Comparison of ENCODE assay signal across 1 cellular context in the genomic region with DNA sequence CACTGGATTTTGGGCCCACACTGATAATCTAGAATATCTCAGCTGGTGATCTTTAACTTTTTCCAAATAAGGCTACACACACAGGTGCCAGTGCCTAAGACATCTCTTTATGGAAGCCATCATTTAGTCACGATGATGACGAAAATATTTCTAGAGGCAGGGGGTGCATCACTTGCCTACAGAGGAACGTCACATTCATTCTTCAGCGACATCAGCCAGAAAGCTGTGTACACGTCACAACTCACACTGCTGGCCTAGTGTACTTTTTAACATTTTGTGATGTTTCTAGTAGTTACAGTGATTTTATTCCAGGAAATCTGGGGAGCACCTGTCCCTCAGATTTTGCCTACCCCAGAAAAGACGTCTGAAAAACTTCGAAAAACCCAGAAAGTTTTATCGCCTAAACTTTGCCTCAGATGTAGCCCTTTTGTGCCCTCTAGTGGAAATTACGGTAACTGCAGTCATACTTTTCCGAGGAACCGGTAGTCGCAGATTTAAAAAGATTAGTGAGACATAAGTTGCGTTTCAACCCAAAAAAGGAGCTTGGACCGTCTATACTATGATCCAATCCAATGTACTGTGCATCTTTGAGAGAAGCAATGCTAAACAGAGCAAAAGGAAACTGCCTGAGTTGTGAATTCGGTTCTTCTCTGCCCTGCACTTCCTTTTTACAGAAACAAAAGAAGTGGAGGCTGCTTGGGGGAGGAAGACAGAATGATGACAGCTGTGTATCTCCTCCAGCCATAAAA.
TF ChIP-seq lines count a peak whose summit lies in the region.

No MANE protein-coding gene starts in this region.

TF ChIP-seq in GM23338, 12 proteins besides CTCF, POLR2A, EP300 and RAD21 (continued from another document):
- TF ChIP-seq, protein P1, sequence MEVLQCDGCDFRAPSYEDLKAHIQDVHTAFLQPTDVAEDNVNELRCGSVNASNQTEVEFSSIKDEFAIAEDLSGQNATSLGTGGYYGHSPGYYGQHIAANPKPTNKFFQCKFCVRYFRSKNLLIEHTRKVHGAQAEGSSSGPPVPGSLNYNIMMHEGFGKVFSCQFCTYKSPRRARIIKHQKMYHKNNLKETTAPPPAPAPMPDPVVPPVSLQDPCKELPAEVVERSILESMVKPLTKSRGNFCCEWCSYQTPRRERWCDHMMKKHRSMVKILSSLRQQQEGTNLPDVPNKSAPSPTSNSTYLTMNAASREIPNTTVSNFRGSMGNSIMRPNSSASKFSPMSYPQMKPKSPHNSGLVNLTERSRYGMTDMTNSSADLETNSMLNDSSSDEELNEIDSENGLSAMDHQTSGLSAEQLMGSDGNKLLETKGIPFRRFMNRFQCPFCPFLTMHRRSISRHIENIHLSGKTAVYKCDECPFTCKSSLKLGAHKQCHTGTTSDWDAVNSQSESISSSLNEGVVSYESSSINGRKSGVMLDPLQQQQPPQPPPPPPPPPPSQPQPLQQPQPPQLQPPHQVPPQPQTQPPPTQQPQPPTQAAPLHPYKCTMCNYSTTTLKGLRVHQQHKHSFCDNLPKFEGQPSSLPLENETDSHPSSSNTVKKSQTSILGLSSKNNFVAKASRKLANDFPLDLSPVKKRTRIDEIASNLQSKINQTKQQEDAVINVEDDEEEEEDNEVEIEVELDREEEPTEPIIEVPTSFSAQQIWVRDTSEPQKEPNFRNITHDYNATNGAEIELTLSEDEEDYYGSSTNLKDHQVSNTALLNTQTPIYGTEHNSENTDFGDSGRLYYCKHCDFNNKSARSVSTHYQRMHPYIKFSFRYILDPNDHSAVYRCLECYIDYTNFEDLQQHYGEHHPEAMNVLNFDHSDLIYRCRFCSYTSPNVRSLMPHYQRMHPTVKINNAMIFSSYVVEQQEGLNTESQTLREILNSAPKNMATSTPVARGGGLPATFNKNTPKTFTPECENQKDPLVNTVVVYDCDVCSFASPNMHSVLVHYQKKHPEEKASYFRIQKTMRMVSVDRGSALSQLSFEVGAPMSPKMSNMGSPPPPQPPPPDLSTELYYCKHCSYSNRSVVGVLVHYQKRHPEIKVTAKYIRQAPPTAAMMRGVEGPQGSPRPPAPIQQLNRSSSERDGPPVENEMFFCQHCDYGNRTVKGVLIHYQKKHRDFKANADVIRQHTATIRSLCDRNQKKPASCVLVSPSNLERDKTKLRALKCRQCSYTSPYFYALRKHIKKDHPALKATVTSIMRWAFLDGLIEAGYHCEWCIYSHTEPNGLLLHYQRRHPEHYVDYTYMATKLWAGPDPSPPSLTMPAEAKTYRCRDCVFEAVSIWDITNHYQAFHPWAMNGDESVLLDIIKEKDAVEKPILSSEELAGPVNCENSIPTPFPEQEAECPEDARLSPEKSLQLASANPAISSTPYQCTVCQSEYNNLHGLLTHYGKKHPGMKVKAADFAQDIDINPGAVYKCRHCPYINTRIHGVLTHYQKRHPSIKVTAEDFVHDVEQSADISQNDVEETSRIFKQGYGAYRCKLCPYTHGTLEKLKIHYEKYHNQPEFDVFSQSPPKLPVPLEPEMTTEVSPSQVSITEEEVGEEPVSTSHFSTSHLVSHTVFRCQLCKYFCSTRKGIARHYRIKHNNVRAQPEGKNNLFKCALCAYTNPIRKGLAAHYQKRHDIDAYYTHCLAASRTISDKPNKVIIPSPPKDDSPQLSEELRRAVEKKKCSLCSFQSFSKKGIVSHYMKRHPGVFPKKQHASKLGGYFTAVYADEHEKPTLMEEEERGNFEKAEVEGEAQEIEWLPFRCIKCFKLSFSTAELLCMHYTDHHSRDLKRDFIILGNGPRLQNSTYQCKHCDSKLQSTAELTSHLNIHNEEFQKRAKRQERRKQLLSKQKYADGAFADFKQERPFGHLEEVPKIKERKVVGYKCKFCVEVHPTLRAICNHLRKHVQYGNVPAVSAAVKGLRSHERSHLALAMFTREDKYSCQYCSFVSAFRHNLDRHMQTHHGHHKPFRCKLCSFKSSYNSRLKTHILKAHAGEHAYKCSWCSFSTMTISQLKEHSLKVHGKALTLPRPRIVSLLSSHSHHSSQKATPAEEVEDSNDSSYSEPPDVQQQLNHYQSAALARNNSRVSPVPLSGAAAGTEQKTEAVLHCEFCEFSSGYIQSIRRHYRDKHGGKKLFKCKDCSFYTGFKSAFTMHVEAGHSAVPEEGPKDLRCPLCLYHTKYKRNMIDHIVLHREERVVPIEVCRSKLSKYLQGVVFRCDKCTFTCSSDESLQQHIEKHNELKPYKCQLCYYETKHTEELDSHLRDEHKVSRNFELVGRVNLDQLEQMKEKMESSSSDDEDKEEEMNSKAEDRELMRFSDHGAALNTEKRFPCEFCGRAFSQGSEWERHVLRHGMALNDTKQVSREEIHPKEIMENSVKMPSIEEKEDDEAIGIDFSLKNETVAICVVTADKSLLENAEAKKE (CRISPR knock-in tag; IDR thresholded peaks at IDR 0.05): no peak
- TF ChIP-seq CREB1 (CRISPR knock-in tag; IDR thresholded peaks at IDR 0.05; ENCODE audit: low read depth) (no peak), JUNB (IDR thresholded peaks at IDR 0.05; ENCODE audit: unreplicated experiment) (no peak), ZNF331 (CRISPR knock-in tag; IDR thresholded peaks at IDR 0.05; ENCODE audit: low read depth) (no peak), NANOG (IDR thresholded peaks at IDR 0.05; ENCODE audit: borderline replicate concordance) (no peak), EZH2phosphoT487 (IDR thresholded peaks at IDR 0.05; ENCODE audit: unreplicated experiment) (no peak), POLR2AphosphoS5 (IDR thresholded peaks at IDR 0.05; ENCODE audit: low read depth) (no peak), EZH2 (IDR thresholded peaks at IDR 0.05; ENCODE audit: low read depth, unreplicated experiment) (no peak)
- TF ChIP-seq, protein P2, sequence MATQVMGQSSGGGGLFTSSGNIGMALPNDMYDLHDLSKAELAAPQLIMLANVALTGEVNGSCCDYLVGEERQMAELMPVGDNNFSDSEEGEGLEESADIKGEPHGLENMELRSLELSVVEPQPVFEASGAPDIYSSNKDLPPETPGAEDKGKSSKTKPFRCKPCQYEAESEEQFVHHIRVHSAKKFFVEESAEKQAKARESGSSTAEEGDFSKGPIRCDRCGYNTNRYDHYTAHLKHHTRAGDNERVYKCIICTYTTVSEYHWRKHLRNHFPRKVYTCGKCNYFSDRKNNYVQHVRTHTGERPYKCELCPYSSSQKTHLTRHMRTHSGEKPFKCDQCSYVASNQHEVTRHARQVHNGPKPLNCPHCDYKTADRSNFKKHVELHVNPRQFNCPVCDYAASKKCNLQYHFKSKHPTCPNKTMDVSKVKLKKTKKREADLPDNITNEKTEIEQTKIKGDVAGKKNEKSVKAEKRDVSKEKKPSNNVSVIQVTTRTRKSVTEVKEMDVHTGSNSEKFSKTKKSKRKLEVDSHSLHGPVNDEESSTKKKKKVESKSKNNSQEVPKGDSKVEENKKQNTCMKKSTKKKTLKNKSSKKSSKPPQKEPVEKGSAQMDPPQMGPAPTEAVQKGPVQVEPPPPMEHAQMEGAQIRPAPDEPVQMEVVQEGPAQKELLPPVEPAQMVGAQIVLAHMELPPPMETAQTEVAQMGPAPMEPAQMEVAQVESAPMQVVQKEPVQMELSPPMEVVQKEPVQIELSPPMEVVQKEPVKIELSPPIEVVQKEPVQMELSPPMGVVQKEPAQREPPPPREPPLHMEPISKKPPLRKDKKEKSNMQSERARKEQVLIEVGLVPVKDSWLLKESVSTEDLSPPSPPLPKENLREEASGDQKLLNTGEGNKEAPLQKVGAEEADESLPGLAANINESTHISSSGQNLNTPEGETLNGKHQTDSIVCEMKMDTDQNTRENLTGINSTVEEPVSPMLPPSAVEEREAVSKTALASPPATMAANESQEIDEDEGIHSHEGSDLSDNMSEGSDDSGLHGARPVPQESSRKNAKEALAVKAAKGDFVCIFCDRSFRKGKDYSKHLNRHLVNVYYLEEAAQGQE (IDR thresholded peaks at IDR 0.05; ENCODE audit: unreplicated experiment): no peak
